Comparison of ENCODE assay signal across 14 cellular contexts in genomic region chr11:45288395-45288794, GRCh38.
DNase-seq lines count a peak whose midpoint lies in the region.
"Had no signal": no experiment of that assay in that cellular context is flagged by ENCODE, and none has a peak within 500 bp of the region (broad histone marks: within the 10 kb centered on the region; RNA-seq: fewer than 3 reads in every experiment).

No MANE protein-coding gene starts in this region.

- peak; percentile 62 for DNase-seq in NCI-H748 (lab: John Stamatoyannopoulos, UW; ENCODE audit: unreplicated experiment)
- no peak for DNase-seq in NCI-H748 treated with DMSO at 0.1 percent for 48 hours (lab: John Stamatoyannopoulos, UW)
- DNase-seq in NCI-H1105 (lab: John Stamatoyannopoulos, UW), result peak; percentile 60
- peak; percentile 10 for DNase-seq in NCI-H2171 (lab: John Stamatoyannopoulos, UW)
- DNase-seq in retina, result peak; percentile 63
- no peak for DNase-seq in NCI-H1930 (lab: John Stamatoyannopoulos, UW)
- DNase-seq in AML-193 (lab: John Stamatoyannopoulos, UW), result no peak
- DNase-seq: Kasumi-1; NCI-H187 treated with DMSO at 0.1 percent for 48 hours; NCI-H446 treated with DMSO at 0.1 percent for 48 hours; NCI-H526 treated with DMSO at 0.1 percent for 48 hours; NK-92 treated with Interleukin-12 subunit alpha and Interleukin-12 subunit beta, amount 100 ng/mL, for 24 hours; SHP77 treated with DMSO at 0.1 percent for 48 hours; T-helper 2 cell had no signal

Comparison
In these comparisons a context has a peak if more than half of its experiments do, and no peak if none do; other contexts are left out.
1. DNase-seq: peak in NCI-H748 (single experiment), NCI-H1105 (single experiment), NCI-H2171 (single experiment) and retina (single experiment); none in NCI-H748 treated with DMSO at 0.1 percent for 48 hours (single experiment), NCI-H1930 (0 of 2) and AML-193 (0 of 2).